Comparison of ENCODE assay signal across 4 cellular contexts in the genomic region with DNA sequence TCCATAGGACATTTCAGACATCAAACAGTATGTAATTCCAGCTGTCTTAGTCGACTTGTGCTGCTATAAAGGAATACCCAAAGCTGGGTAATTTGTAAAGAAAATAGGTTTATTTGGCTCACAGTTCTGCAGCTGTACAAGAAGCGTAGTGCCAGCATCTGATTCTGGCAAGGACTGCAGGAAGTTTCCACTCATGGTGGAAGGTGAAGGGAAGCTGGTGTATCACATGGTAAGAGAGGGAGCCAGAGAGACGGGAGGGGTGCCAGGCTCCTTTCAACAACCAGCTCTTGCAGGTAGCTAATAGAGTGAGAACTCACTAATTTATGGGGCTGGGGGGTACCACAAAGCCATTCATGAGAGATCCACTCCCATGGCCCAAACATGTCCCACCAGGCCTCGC.
"Had no signal": no experiment of that assay in that cellular context is flagged by ENCODE, and none has a peak within 500 bp of the region (broad histone marks: within the 10 kb centered on the region; RNA-seq: fewer than 3 reads in every experiment).

No MANE protein-coding gene starts in this region.

- DNase-seq: H9, HCEC 1CT, IMR-90 had no signal

- ATAC-seq: GM23338 had no signal

- H3K4me3 ChIP-seq: GM23338 had no signal
